ENCODE assay signal across 10 cellular contexts in the genomic region with DNA sequence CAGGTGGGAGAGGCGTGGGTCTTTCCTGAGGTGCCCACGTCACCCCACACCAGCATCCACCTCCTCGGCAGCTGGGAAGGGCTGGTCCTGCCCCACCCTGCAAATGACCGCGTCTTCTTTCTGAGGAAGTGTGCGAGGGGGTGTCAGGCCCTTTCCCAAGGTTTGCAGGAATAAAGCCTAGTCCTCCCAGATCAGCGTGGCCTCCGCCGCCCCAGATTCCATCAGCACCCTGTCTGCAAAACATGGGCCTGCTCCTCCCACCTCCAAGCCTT. TPM values are rescaled to one million over a fixed set of nuclear protein-coding genes. Genes with fewer than 3 reads are reported as not detected.
DNase-seq lines count a peak whose midpoint lies in the region; ATAC-seq and TF ChIP-seq lines count a peak whose summit lies in the region.
"Had no signal": no experiment of that assay in that cellular context is flagged by ENCODE, and none has a peak within 500 bp of the region (broad histone marks: within the 10 kb centered on the region; RNA-seq: fewer than 3 reads in every experiment).

No MANE protein-coding gene starts in this region.

- H3K9me3 ChIP-seq in ascending aorta (no peaks in the 10 kb centered on the region), lung (ENCODE audit: control insufficient read depth in 2 of 2, insufficient read depth in 1 of 2, low read length in 1 of 2) (no peaks in the 10 kb centered on the region), subcutaneous abdominal adipose tissue (ENCODE audit: control insufficient read depth in 5 of 5, low read length in 5 of 5) (no peaks in the 10 kb centered on the region), SK-N-SH (no peaks in the 10 kb centered on the region)
- H3K9me3 ChIP-seq: A549 had no signal

- no peak for DNase-seq in activated CD4-positive, alpha-beta T cell treated with anti-CD3 and anti-CD28 coated beads for 36 hours
- no peak for DNase-seq in activated CD4-positive, alpha-beta T cell treated with anti-CD3 and anti-CD28 coated beads for 1 hour
- DNase-seq in ascending aorta (ENCODE audit: low spot score in 2 of 2) (no peak), lung (ENCODE audit: low spot score) (no peak), OCI-M1 (lab: John Stamatoyannopoulos, UW) (no peak), SK-N-SH (no peak)
- DNase-seq: NCI-H524 had no signal

- no peaks in the 10 kb centered on the region for H3K4me1 ChIP-seq in ascending aorta
- peaks cover 0 to 17% of the 10 kb centered on the region in 2 donors for H3K4me1 ChIP-seq in lung (ENCODE audit: control insufficient read depth in 2 of 2, insufficient read depth in 2 of 2, low read length in 2 of 2)
- H3K4me1 ChIP-seq in subcutaneous abdominal adipose tissue (ENCODE audit: control insufficient read depth in 5 of 5, insufficient read depth in 5 of 5, low read length in 5 of 5) = peaks cover 0 to 65% (median 31%) of the 10 kb centered on the region in 5 donors
- peaks cover 0 to 4% of the 10 kb centered on the region in 2 experiments; a peak in 1 of 4 replicates for H3K4me1 ChIP-seq in SK-N-SH (ENCODE audit: control insufficient read depth in 1 of 2, insufficient read depth in 2 of 2, low read depth in 1 of 2, low read length in 1 of 2)
- H3K4me1 ChIP-seq: A549 had no signal

- no peaks in the 10 kb centered on the region for H4K20me1 ChIP-seq in SK-N-SH (ENCODE audit: insufficient read depth)

- no peak for TF ChIP-seq EP300 in SK-N-SH (IDR thresholded peaks at IDR 0.05; ENCODE audit: borderline replicate concordance in 1 of 2, low read depth in 1 of 2, low read length in 1 of 2)

- no peaks in the 10 kb centered on the region for H3K36me3 ChIP-seq in ascending aorta
- no peaks in the 10 kb centered on the region for H3K36me3 ChIP-seq in lung (ENCODE audit: control insufficient read depth in 2 of 2, insufficient read depth in 2 of 2, low read length in 2 of 2)
- no peaks in the 10 kb centered on the region for H3K36me3 ChIP-seq in subcutaneous abdominal adipose tissue (ENCODE audit: control insufficient read depth in 5 of 5, insufficient read depth in 5 of 5, low read length in 5 of 5)
- H3K36me3 ChIP-seq in SK-N-SH (replicated peaks in 1 of 2; ENCODE audit: control insufficient read depth in 1 of 2, insufficient read depth in 2 of 2, low read length in 1 of 2) = no peaks in the 10 kb centered on the region

- TF ChIP-seq RAD21 in SK-N-SH (IDR thresholded peaks at IDR 0.05; ENCODE audit: low read length) = no peak

- H3K79me2 ChIP-seq in SK-N-SH (ENCODE audit: insufficient read depth) = no peaks in the 10 kb centered on the region

- H3K4me3 Mint-ChIP-seq in activated CD4-positive, alpha-beta T cell treated with anti-CD3 and anti-CD28 coated beads for 36 hours = peak overlapping the region; percentile 23

- no peaks in the 10 kb centered on the region for H3K36me3 Mint-ChIP-seq in activated CD4-positive, alpha-beta T cell treated with anti-CD3 and anti-CD28 coated beads for 36 hours (ENCODE audit: low read depth)

- intact Hi-C loops in activated CD4-positive, alpha-beta T cell treated with anti-CD3 and anti-CD28 coated beads for 36 hours (cut with DNase I, micrococcal nuclease) = loop anchor here in 1 of 2 experiments (1.0 to 2.0 kb wide), 2 partner anchors 15 to 20 kb away; a partner anchor contains a TSS
- intact Hi-C loops in ascending aorta (cut with DNase I) = no loop called here

- 44 to 72% methylated on average over 9 of the region's 9 CpGs for WGBS in lung, 2 donors
- WGBS in SK-N-SH (ENCODE audit: low lambda C conversion rate) = 98% methylated on average over 9 of the region's 9 CpGs

- H3K27ac ChIP-seq in ascending aorta (peak overlapping the region; percentile 76 to 80), lung (ENCODE audit: low read depth in 1 of 2, low read length in 1 of 2) (peak overlapping the region; percentile 36 to 98), subcutaneous abdominal adipose tissue (ENCODE audit: low read depth, low read length) (peak overlapping the region; percentile 88), SK-N-SH (ENCODE audit: low read depth in 2 of 2, low read length in 1 of 2) (no peak overlapping the region)

- no peak for TF ChIP-seq CTCF in ascending aorta (IDR thresholded peaks at IDR 0.05)
- TF ChIP-seq CTCF in lung (IDR thresholded peaks at IDR 0.05; ENCODE audit: control extremely low read depth, extremely low read depth) = no peak
- TF ChIP-seq CTCF in SK-N-SH (IDR thresholded peaks at IDR 0.05) = no peak

- H3K27me3 Mint-ChIP-seq in activated CD4-positive, alpha-beta T cell treated with anti-CD3 and anti-CD28 coated beads for 36 hours = no peaks in the 10 kb centered on the region

- POLR2A ChIA-PET in activated CD4-positive, alpha-beta T cell treated with anti-CD3 and anti-CD28 coated beads for 36 hours (lab: Charles Lee) = no interaction called here
- POLR2A ChIA-PET in SK-N-SH (lab: Yijun Ruan, JAX) = no interaction called here

- H3K4me3 ChIP-seq in ascending aorta (no peak overlapping the region), lung (no peak overlapping the region), subcutaneous abdominal adipose tissue (ENCODE audit: low read depth in 1 of 5, low read length in 5 of 5) (peak overlapping the region in 2 of 5 donors; percentile 19 to 55), SK-N-SH (ENCODE audit: low read depth in 2 of 2, low read length in 1 of 2) (no peak overlapping the region)
- H3K4me3 ChIP-seq: A549 had no signal

- ATAC-seq in activated CD4-positive, alpha-beta T cell treated with anti-CD3 and anti-CD28 coated beads for 36 hours = no peak
- ATAC-seq in lung (ENCODE audit: insufficient read depth, low FRiP score) (peak; percentile 16), GM18907 (IDR thresholded peaks at IDR 0.05; ENCODE audit: unreplicated experiment) (no peak)

- no peaks in the 10 kb centered on the region for H3F3A ChIP-seq in SK-N-SH (replicated peaks; ENCODE audit: insufficient read depth)

- CTCF ChIA-PET in activated CD4-positive, alpha-beta T cell treated with anti-CD3 and anti-CD28 coated beads for 36 hours (lab: Charles Lee) = interaction anchor here (1.2 to 1.9 kb wide), 2 partner anchors 9 to 20 kb away, joined by 3 to 9 read pairs; no protein-coding TSS in a partner anchor
- CTCF ChIA-PET in SK-N-SH (lab: Yijun Ruan, JAX) = interaction anchor here (5.0 to 20.7 kb wide), 2 partner anchors 18 to 22 kb away, joined by 22 to 239 read pairs; no protein-coding TSS in a partner anchor

- peak overlapping the region; percentile 95 for H3K27ac Mint-ChIP-seq in activated CD4-positive, alpha-beta T cell treated with anti-CD3 and anti-CD28 coated beads for 36 hours

- no peaks in the 10 kb centered on the region for H3K9me2 ChIP-seq in SK-N-SH

- no peak overlapping the region for H3K4me2 ChIP-seq in SK-N-SH
- H3K4me2 ChIP-seq: A549 had no signal

- H3K4me1 Mint-ChIP-seq in activated CD4-positive, alpha-beta T cell treated with anti-CD3 and anti-CD28 coated beads for 36 hours = peaks cover 25% of the 10 kb centered on the region

- H3K9ac ChIP-seq in subcutaneous abdominal adipose tissue (ENCODE audit: low read length in 5 of 5) (peak overlapping the region in 4 of 5 donors; percentile 3 to 70 (median 34)), SK-N-SH (no peak overlapping the region)

- H3K9me3 Mint-ChIP-seq in activated CD4-positive, alpha-beta T cell treated with anti-CD3 and anti-CD28 coated beads for 36 hours (ENCODE audit: low read depth) = no peaks in the 10 kb centered on the region

- H3K27me3 ChIP-seq in ascending aorta (no peaks in the 10 kb centered on the region), lung (ENCODE audit: control insufficient read depth, insufficient read depth) (no peaks in the 10 kb centered on the region), subcutaneous abdominal adipose tissue (ENCODE audit: control insufficient read depth in 5 of 5, insufficient read depth in 4 of 5, low read length in 5 of 5) (no peaks in the 10 kb centered on the region), SK-N-SH (ENCODE audit: insufficient read depth) (no peaks in the 10 kb centered on the region)

- H2AFZ ChIP-seq in SK-N-SH (ENCODE audit: low read depth) = no peak overlapping the region

RNA-seq across cellular contexts. Expression of a gene that starts 14.4 kb away (rescaled TPM):
- total RNA-seq in activated CD4-positive, alpha-beta T cell treated with anti-CD3 and anti-CD28 coated beads for 36 hours = 10 to 100 TPM in 1 of 2 experiments, 1 to 10 TPM in 1; 8.6 to 10.7 TPM
- total RNA-seq in ascending aorta (246 TPM), lung (10 to 100 TPM; 31.8 to 83.8 TPM)
- polyA plus RNA-seq in lung (10 to 100 TPM; 67.5 to 82.2 TPM), SK-N-SH (2012; rRNA removed) (65.5 and 70.7 TPM in 2 replicates)
- polyA plus RNA-seq in SK-N-SH (2012; cell fraction: cytosol; rRNA removed) = 25.2 and 42.6 TPM in 2 replicates
- 288 and 306 TPM in 2 replicates for polyA plus RNA-seq in SK-N-SH (2012; cell fraction: nucleus; rRNA removed)

RNA-seq across cellular contexts. Expression of a gene that starts 15.6 kb away (rescaled TPM):
- total RNA-seq in activated CD4-positive, alpha-beta T cell treated with anti-CD3 and anti-CD28 coated beads for 36 hours = under 1 TPM; 0.11 to 0.30 TPM
- total RNA-seq in ascending aorta = 98.2 TPM
- total RNA-seq in lung = 100 to 1,000 TPM in 1 of 2 donors, 10 to 100 TPM in 1; 27.6 to 188 TPM
- polyA plus RNA-seq in lung = 100 to 1,000 TPM; 123 to 344 TPM
- 0.19 TPM in 1 of 2 replicates, not detected in the other for polyA plus RNA-seq in SK-N-SH (2012; rRNA removed)
- 0.08 and 0.09 TPM in 2 replicates for polyA plus RNA-seq in SK-N-SH (2012; cell fraction: cytosol; rRNA removed)
- polyA plus RNA-seq in SK-N-SH (2012; cell fraction: nucleus; rRNA removed) = 0.06 and 0.31 TPM in 2 replicates

RNA-seq across cellular contexts. Expression of a gene that starts 32.3 kb away (rescaled TPM):
- 100 to 1,000 TPM; 147 to 167 TPM for total RNA-seq in activated CD4-positive, alpha-beta T cell treated with anti-CD3 and anti-CD28 coated beads for 36 hours
- total RNA-seq in ascending aorta (34.8 TPM), lung (100 to 1,000 TPM in 1 of 2 donors, 10 to 100 TPM in 1; 61.6 to 137 TPM)
- polyA plus RNA-seq in lung (100 to 1,000 TPM; 145 to 192 TPM), SK-N-SH (2012; rRNA removed) (184 and 191 TPM in 2 replicates)
- polyA plus RNA-seq in SK-N-SH (2012; cell fraction: cytosol; rRNA removed) = 204 and 247 TPM in 2 replicates
- polyA plus RNA-seq in SK-N-SH (2012; cell fraction: nucleus; rRNA removed) = 98.8 and 147 TPM in 2 replicates

RNA-seq across cellular contexts. Expression of a gene that starts 41.5 kb away (rescaled TPM):
- not detected for total RNA-seq in activated CD4-positive, alpha-beta T cell treated with anti-CD3 and anti-CD28 coated beads for 36 hours
- total RNA-seq in ascending aorta (not detected), lung (1 to 10 TPM; 1.0 to 1.1 TPM)
- polyA plus RNA-seq in lung (1 to 10 TPM in 1 of 2 donors, under 1 TPM in 1; 0.89 to 3.4 TPM), SK-N-SH (2012; rRNA removed) (not detected in 2 replicates)
- not detected in 2 replicates for polyA plus RNA-seq in SK-N-SH (2012; cell fraction: cytosol; rRNA removed)
- not detected in 2 replicates for polyA plus RNA-seq in SK-N-SH (2012; cell fraction: nucleus; rRNA removed)

RNA-seq across cellular contexts. Expression of a gene that starts 55.0 kb away (rescaled TPM):
- under 1 TPM in 1 of 2 experiments, not detected in 1; 0.21 TPM for total RNA-seq in activated CD4-positive, alpha-beta T cell treated with anti-CD3 and anti-CD28 coated beads for 36 hours
- not detected for total RNA-seq in ascending aorta
- 1 to 10 TPM in 1 of 2 donors, not detected in 1; 1.5 TPM for total RNA-seq in lung
- under 1 TPM; 0.38 to 0.49 TPM for polyA plus RNA-seq in lung
- 0.07 and 0.23 TPM in 2 replicates for polyA plus RNA-seq in SK-N-SH (2012; rRNA removed)
- polyA plus RNA-seq in SK-N-SH (2012; cell fraction: cytosol; rRNA removed) = 0.01 and 0.05 TPM in 2 replicates
- polyA plus RNA-seq in SK-N-SH (2012; cell fraction: nucleus; rRNA removed) = 0.50 and 0.52 TPM in 2 replicates

Comparison
In these comparisons a context has a peak if more than half of its experiments do, and no peak if none do; other contexts are left out.
1. H3K27ac ChIP-seq: peak in ascending aorta (2 of 2), lung (2 of 2) and subcutaneous abdominal adipose tissue (single experiment); none in SK-N-SH (0 of 2).
2. RNA of a gene that starts 15.6 kb away (total RNA-seq): 27.6 to 188 TPM in lung and 98.2 TPM in ascending aorta (single experiment); 0.11 to 0.30 TPM in activated CD4-positive, alpha-beta T cell treated with anti-CD3 and anti-CD28 coated beads for 36 hours; every median in the first group is over 10 times any median in the second.